In the genomic region with DNA sequence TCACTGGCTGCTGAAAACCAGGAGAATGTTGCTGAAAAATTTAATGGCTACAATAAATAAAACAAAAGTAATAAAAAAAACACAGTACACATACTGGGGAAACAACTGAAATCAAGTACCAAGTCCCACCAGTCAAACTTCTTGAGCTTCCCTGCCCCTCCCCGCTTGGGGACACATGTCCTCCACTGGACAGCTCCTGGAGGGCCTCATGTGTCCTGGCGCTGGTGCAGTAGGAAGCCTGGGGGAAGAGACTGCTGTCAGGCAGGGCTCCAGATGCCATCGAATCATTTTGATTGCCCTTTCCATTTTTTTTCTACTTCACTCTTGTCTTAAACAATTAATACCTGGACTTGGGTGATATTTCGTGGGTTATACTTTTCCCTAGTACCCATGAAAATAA, we compare ENCODE assay signal across 28 cellular contexts. TPM values are rescaled to one million over a fixed set of nuclear protein-coding genes. Genes with fewer than 3 reads are reported as not detected.
A peak's percentile ranks its signal among the peaks of the same experiment; 100 is the strongest.
DNase-seq lines count a peak whose midpoint lies in the region; ATAC-seq and TF ChIP-seq lines count a peak whose summit lies in the region.
"Had no signal": no experiment of that assay in that cellular context is flagged by ENCODE, and none has a peak within 500 bp of the region (broad histone marks: within the 10 kb centered on the region; RNA-seq: fewer than 3 reads in every experiment).

No MANE protein-coding gene starts in this region.

- H3K23ac ChIP-seq in mesenchymal stem cell (ENCODE audit: low read length in 2 of 2), result no peak overlapping the region

- H2BK5ac ChIP-seq in mesenchymal stem cell (ENCODE audit: low read depth, low read length, poor library complexity, severe bottlenecking), result no peak overlapping the region

- H4K8ac ChIP-seq in mesenchymal stem cell (ENCODE audit: low read length), result no peak overlapping the region

- H3K79me2 ChIP-seq in OCI-LY7 (ENCODE audit: insufficient read depth, low read depth, low read length) (peaks cover 93% of the 10 kb centered on the region), mammary epithelial cell (ENCODE audit: insufficient read depth, low read length) (peaks cover 100% of the 10 kb centered on the region)

- no peak overlapping the region for H2BK120ac ChIP-seq in mesenchymal stem cell (ENCODE audit: low read depth, low read length)

- intact Hi-C loops in Right ventricle myocardium superior (cut with DNase I) (no loop called here), right cardiac atrium (cut with DNase I) (no loop called here), OCI-LY7 (cut with micrococcal nuclease; ENCODE audit: unreplicated experiment) (no loop called here), mammary epithelial cell (cut with micrococcal nuclease) (no loop called here)

- H4K20me1 ChIP-seq in OCI-LY7 (ENCODE audit: insufficient read depth, low read length) (peaks cover 44% of the 10 kb centered on the region), mammary epithelial cell (ENCODE audit: insufficient read depth, low read length) (peaks cover 6% of the 10 kb centered on the region)

- H3K9me2 ChIP-seq in OCI-LY7 (ENCODE audit: insufficient read depth, low read length), result no peaks in the 10 kb centered on the region

- H2AFZ ChIP-seq in OCI-LY7 (ENCODE audit: low read length) (no peak overlapping the region), mesenchymal stem cell (ENCODE audit: low read depth, low read length) (no peak overlapping the region), mammary epithelial cell (ENCODE audit: low read depth, low read length) (no peak overlapping the region)

- H4K91ac ChIP-seq in mesenchymal stem cell (ENCODE audit: low read length), result no peak overlapping the region

- peaks cover 16% of the 10 kb centered on the region for H3K36me3 ChIP-seq in OCI-LY7 (ENCODE audit: insufficient read depth, low read length)
- H3K36me3 ChIP-seq in mesenchymal stem cell (ENCODE audit: control insufficient read depth in 1 of 2, insufficient read depth in 2 of 2, low read depth in 1 of 2, low read length in 2 of 2), result peaks cover 0 to 26% of the 10 kb centered on the region in 2 experiments
- H3K36me3 ChIP-seq in subcutaneous abdominal adipose tissue (ENCODE audit: control insufficient read depth in 5 of 5, insufficient read depth in 5 of 5, low read length in 5 of 5), result peaks cover 0 to 2% (median 0%) of the 10 kb centered on the region in 5 donors
- H3K36me3 ChIP-seq in mammary epithelial cell (ENCODE audit: insufficient read depth, low read length), result no peaks in the 10 kb centered on the region
- H3K36me3 ChIP-seq: lower lobe of right lung, Peyer's patch, SJCRH30, tibial nerve had no signal

- CTCF ChIA-PET in OCI-LY7 (lab: Charles Lee; ENCODE audit: unreplicated experiment), result interaction anchor here (0.6 kb wide), 1 partner anchor 535 kb away, joined by 4 read pairs; no protein-coding TSS in a partner anchor
- CTCF ChIA-PET in mammary epithelial cell (lab: Charles Lee; ENCODE audit: low non-redundant PET), result no interaction called here

- peaks cover 34% of the 10 kb centered on the region for H3K79me1 ChIP-seq in mesenchymal stem cell (replicated peaks; ENCODE audit: low read length, poor library complexity, severe bottlenecking)

- H3K18ac ChIP-seq in mesenchymal stem cell (ENCODE audit: low read depth in 1 of 2, low read length in 2 of 2), result no peak overlapping the region

- POLR2A ChIA-PET in OCI-LY7 (lab: Charles Lee), result interaction anchor here (0.5 kb wide), 1 partner anchor 8 kb away, joined by 4 read pairs; no protein-coding TSS in a partner anchor

- H3K4me2 ChIP-seq in OCI-LY7 (ENCODE audit: low read length) (no peak overlapping the region), mesenchymal stem cell (ENCODE audit: low read length, poor library complexity, severe bottlenecking) (no peak overlapping the region), mammary epithelial cell (ENCODE audit: insufficient read depth, low read depth, low read length) (no peak overlapping the region)

- in situ Hi-C loops in mammary epithelial cell (cut with MboI; ENCODE audit: low sequenced_read_pairs in 2 of 2), result no loop called here

- H3K4me1 ChIP-seq in right cardiac atrium (ENCODE audit: control insufficient read depth, insufficient read depth, low read length), result peaks cover 14% of the 10 kb centered on the region
- H3K4me1 ChIP-seq in OCI-LY7 (ENCODE audit: insufficient read depth, low read length, poor library complexity, severe bottlenecking), result peaks cover 44% of the 10 kb centered on the region
- H3K4me1 ChIP-seq in mesenchymal stem cell (ENCODE audit: control insufficient read depth, insufficient read depth, low read depth, low read length), result peaks cover 25% of the 10 kb centered on the region
- peaks cover 12 to 71% (median 46%) of the 10 kb centered on the region in 5 donors for H3K4me1 ChIP-seq in subcutaneous abdominal adipose tissue (ENCODE audit: control insufficient read depth in 5 of 5, insufficient read depth in 5 of 5, low read length in 5 of 5)
- H3K4me1 ChIP-seq in mammary epithelial cell (ENCODE audit: insufficient read depth, low read length), result peaks cover 20% of the 10 kb centered on the region
- H3K4me1 ChIP-seq: SJCRH30 had no signal

- dilution Hi-C loops in mammary epithelial cell (cut with HindIII; ENCODE audit: low sequenced_read_pairs), result no loop called here

- no peaks in the 10 kb centered on the region for H3K9me3 ChIP-seq in right cardiac atrium (ENCODE audit: control insufficient read depth, low read length)
- H3K9me3 ChIP-seq in OCI-LY7 (ENCODE audit: low read length), result no peaks in the 10 kb centered on the region
- H3K9me3 ChIP-seq in mesenchymal stem cell (ENCODE audit: control insufficient read depth, low read length), result no peaks in the 10 kb centered on the region
- no peaks in the 10 kb centered on the region for H3K9me3 ChIP-seq in subcutaneous abdominal adipose tissue (ENCODE audit: control insufficient read depth in 5 of 5, low read length in 5 of 5)
- H3K9me3 ChIP-seq in mammary epithelial cell (replicated peaks; ENCODE audit: insufficient read depth, low read length), result no peaks in the 10 kb centered on the region
- H3K9me3 ChIP-seq: lower lobe of right lung, Peyer's patch, SJCRH30, stomach, tibial nerve had no signal

- peak overlapping the region; percentile 47 for H3K9ac ChIP-seq in mesenchymal stem cell (ENCODE audit: low read length)
- peak overlapping the region in 1 of 5 donors; percentile 28 for H3K9ac ChIP-seq in subcutaneous abdominal adipose tissue (ENCODE audit: low read length in 5 of 5)
- H3K9ac ChIP-seq in mammary epithelial cell (ENCODE audit: insufficient read depth, low read length), result no peak overlapping the region

- H3K14ac ChIP-seq in mesenchymal stem cell (ENCODE audit: low read length in 2 of 2), result no peak overlapping the region

- no peak overlapping the region for H3K4ac ChIP-seq in mesenchymal stem cell (ENCODE audit: low read depth in 1 of 2, low read length in 2 of 2)

- no peaks in the 10 kb centered on the region for H3K27me3 ChIP-seq in right cardiac atrium (ENCODE audit: control insufficient read depth, insufficient read depth)
- H3K27me3 ChIP-seq in mesenchymal stem cell (ENCODE audit: control insufficient read depth in 1 of 2, insufficient read depth in 1 of 2, low read length in 2 of 2), result no peaks in the 10 kb centered on the region
- H3K27me3 ChIP-seq in subcutaneous abdominal adipose tissue (ENCODE audit: control insufficient read depth in 5 of 5, insufficient read depth in 4 of 5, low read length in 5 of 5), result no peaks in the 10 kb centered on the region
- no peaks in the 10 kb centered on the region for H3K27me3 ChIP-seq in mammary epithelial cell (ENCODE audit: insufficient read depth, low read length)
- H3K27me3 ChIP-seq: dorsolateral prefrontal cortex, Peyer's patch, SJCRH30, stomach, tibial nerve had no signal

- no peak overlapping the region for H2BK12ac ChIP-seq in mesenchymal stem cell (ENCODE audit: low read length in 2 of 2)

- DNase-seq in Right ventricle myocardium superior, result no peak
- DNase-seq in right cardiac atrium, result no peak
- no peak for DNase-seq in OCI-LY7 (ENCODE audit: low spot score)
- no peak for DNase-seq in mesenchymal stem cell
- DNase-seq in medulla oblongata (ENCODE audit: extremely low spot score), result no peak
- no peak for DNase-seq in mammary epithelial cell
- no peak for DNase-seq in SK-N-DZ (ENCODE audit: low spot score)
- DNase-seq: activated CD4-positive, alpha-beta memory T cell treated with anti-CD3 and anti-CD28 coated beads, Interleukin-2, amount 10 ng/mL, durations not matched to agents 7 days and 5 days; activated CD4-positive, CD25-positive, alpha-beta regulatory T cell treated with anti-CD3 and anti-CD28 coated beads, Interleukin-2, amount 50 U/mL, for 72 hours; activated CD8-positive, alpha-beta memory T cell treated with anti-CD3 and anti-CD28 coated beads, Interleukin-2, amount 50 U/mL, for 48 hours; activated effector memory CD4-positive, alpha-beta T cell treated with Interleukin-2 at 50 U/mL for 16 hours; activated naive CD8-positive, alpha-beta T cell treated with anti-CD3 and anti-CD28 coated beads, Interleukin-2, amount 50 U/mL, for 24 hours; cerebellar nuclear complex; COR-L47; DMS53; dorsolateral prefrontal cortex; IMR-90; islet precursor cell; lower lobe of right lung; NCI-H2029 treated with DMSO at 0.1 percent for 48 hours; NCI-H69; Peyer's patch; SJCRH30; stimulated activated CD8-positive, alpha-beta memory T cell treated with anti-CD3 and anti-CD28 coated beads, Interleukin-4, amount 100 ng/mL, for 48 hours; stomach had no signal

- no peak overlapping the region for H3K4me3 ChIP-seq in right cardiac atrium (ENCODE audit: low read length)
- no peak overlapping the region for H3K4me3 ChIP-seq in OCI-LY7 (ENCODE audit: low read depth, low read length, poor library complexity, severe bottlenecking)
- peak overlapping the region in 1 of 2 experiments; percentile 45 for H3K4me3 ChIP-seq in mesenchymal stem cell (ENCODE audit: insufficient read depth in 1 of 2, low read depth in 1 of 2, low read length in 2 of 2)
- peak overlapping the region in 1 of 5 donors; percentile 17 for H3K4me3 ChIP-seq in subcutaneous abdominal adipose tissue (ENCODE audit: low read depth in 1 of 5, low read length in 5 of 5)
- no peak overlapping the region for H3K4me3 ChIP-seq in mammary epithelial cell (replicated peaks in 1 of 3; ENCODE audit: insufficient read depth in 1 of 3, low read depth in 2 of 3, low read length in 3 of 3)
- H3K4me3 ChIP-seq: dorsolateral prefrontal cortex, lower lobe of right lung, Peyer's patch, SJCRH30, skin epidermis, stomach, tibial nerve had no signal

- no peak overlapping the region for H2AK5ac ChIP-seq in mesenchymal stem cell (ENCODE audit: low read length, severe bottlenecking)

- ATAC-seq in Right ventricle myocardium superior (ENCODE audit: poor library complexity) (peak; percentile 45), right cardiac atrium (no peak)
- ATAC-seq: activated naive CD8-positive, alpha-beta T cell treated with anti-CD3 and anti-CD28 coated beads, Interleukin-2, amount 50 U/mL, for 24 hours; lower lobe of right lung had no signal

- H2BK15ac ChIP-seq in mesenchymal stem cell (ENCODE audit: low read depth, poor library complexity, severe bottlenecking), result no peak overlapping the region

- H3K27ac ChIP-seq in right cardiac atrium (ENCODE audit: low read length) (no peak overlapping the region), OCI-LY7 (ENCODE audit: low read depth, low read length, poor library complexity, severe bottlenecking) (peak overlapping the region; percentile 20), mesenchymal stem cell (ENCODE audit: low read length, poor library complexity, severe bottlenecking) (no peak overlapping the region), subcutaneous abdominal adipose tissue (ENCODE audit: low read depth, low read length) (peak overlapping the region; percentile 60), mammary epithelial cell (ENCODE audit: insufficient read depth, low read depth, low read length) (no peak overlapping the region)
- H3K27ac ChIP-seq: lower lobe of right lung, SJCRH30, tibial nerve had no signal

- BruUV-seq in OCI-LY7 (replicated peaks; lab: Mats Ljungman, UMichigan) (no TSS peak), mammary epithelial cell (replicated peaks; lab: Mats Ljungman, UMichigan) (no TSS peak)

- no peak for TF ChIP-seq CTCF in OCI-LY7 (conservative IDR thresholded peaks at IDR 0.05; ENCODE audit: low read length)
- no peak for TF ChIP-seq CTCF in mammary epithelial cell (conservative IDR thresholded peaks at IDR 0.05 in 1 of 2, IDR thresholded peaks at IDR 0.05 in 1 of 2; ENCODE audit: extremely low read depth in 1 of 2, insufficient read depth in 1 of 2, low read depth in 1 of 2, low read length in 2 of 2)

- WGBS in right cardiac atrium, result 45% methylated on average over 4 of the region's 4 CpGs
- 86% methylated on average over 4 of the region's 4 CpGs for WGBS in mesenchymal stem cell
- 65% methylated on average over 4 of the region's 4 CpGs for WGBS in mammary epithelial cell (ENCODE audit: low coverage, missing lambda C conversion rate)

RNA-seq across cellular contexts. Expression of a gene that starts 26.6 kb away (rescaled TPM):
- total RNA-seq in Right ventricle myocardium superior (20.8 TPM), right cardiac atrium (10 to 100 TPM; 21.0 to 26.6 (median 25.8) TPM), OCI-LY7 (2022) (37.2 and 41.2 TPM in 2 replicates), mammary epithelial cell (10 to 100 TPM; 50.8 to 67.2 TPM)
- polyA plus RNA-seq in right cardiac atrium (21.3 TPM), mammary epithelial cell (48.6 TPM)
- total RNA-seq in OCI-LY7 (2014; rRNA removed; shearing (Covaris generic)), result 17.3 and 21.1 TPM in 2 replicates
- 65.2 TPM for polyA plus RNA-seq in mesenchymal stem cell (2013, experiment 1 of 2)
- polyA plus RNA-seq in mesenchymal stem cell (2013, experiment 2 of 2), result 65.7 TPM
- 87.8 TPM for polyA minus RNA-seq in mammary epithelial cell
- polyA plus RNA-seq in SK-N-DZ (2014; cell fraction: cytosol; rRNA removed), result 16.9 and 29.6 TPM in 2 replicates
- polyA plus RNA-seq in SK-N-DZ (2014; cell fraction: nucleus; rRNA removed), result 12.1 and 13.0 TPM in 2 replicates

RNA-seq across cellular contexts. Expression of a gene that starts 29.2 kb away (rescaled TPM):
- total RNA-seq in Right ventricle myocardium superior, result 3.9 TPM
- 1 to 10 TPM; 5.3 to 6.1 (median 5.6) TPM for total RNA-seq in right cardiac atrium
- 4.5 TPM for polyA plus RNA-seq in right cardiac atrium
- total RNA-seq in OCI-LY7 (2014; rRNA removed; shearing (Covaris generic)), result 17.2 and 19.4 TPM in 2 replicates
- total RNA-seq in OCI-LY7 (2022), result 26.8 and 27.1 TPM in 2 replicates
- polyA plus RNA-seq in mesenchymal stem cell (2013, experiment 1 of 2), result 4.5 TPM
- 4.4 TPM for polyA plus RNA-seq in mesenchymal stem cell (2013, experiment 2 of 2)
- total RNA-seq in mammary epithelial cell, result 10 to 100 TPM in 1 of 2 donors, 1 to 10 TPM in 1; 8.8 to 10.9 TPM
- polyA plus RNA-seq in mammary epithelial cell, result 6.4 TPM
- 4.6 TPM for polyA minus RNA-seq in mammary epithelial cell
- polyA plus RNA-seq in SK-N-DZ (2014; cell fraction: cytosol; rRNA removed), result 3.8 and 4.8 TPM in 2 replicates
- 4.6 and 5.2 TPM in 2 replicates for polyA plus RNA-seq in SK-N-DZ (2014; cell fraction: nucleus; rRNA removed)

RNA-seq across cellular contexts. Expression of a gene that starts 56.6 kb away (rescaled TPM):
- total RNA-seq in Right ventricle myocardium superior (19.7 TPM), right cardiac atrium (10 to 100 TPM; 20.7 to 25.8 (median 20.9) TPM), OCI-LY7 (2022) (87.1 and 87.2 TPM in 2 replicates), mammary epithelial cell (10 to 100 TPM in 1 of 2 donors, 1 to 10 TPM in 1; 5.7 to 49.6 TPM)
- polyA plus RNA-seq in right cardiac atrium (15.6 TPM), mammary epithelial cell (9.3 TPM)
- total RNA-seq in OCI-LY7 (2014; rRNA removed; shearing (Covaris generic)), result 14.6 and 15.6 TPM in 2 replicates
- polyA plus RNA-seq in mesenchymal stem cell (2013, experiment 1 of 2), result 21.5 TPM
- 20.3 TPM for polyA plus RNA-seq in mesenchymal stem cell (2013, experiment 2 of 2)
- 15.5 TPM for polyA minus RNA-seq in mammary epithelial cell
- polyA plus RNA-seq in SK-N-DZ (2014; cell fraction: cytosol; rRNA removed), result 12.0 and 13.6 TPM in 2 replicates
- polyA plus RNA-seq in SK-N-DZ (2014; cell fraction: nucleus; rRNA removed), result 28.7 and 30.1 TPM in 2 replicates

Comparison
In these comparisons a context has a peak if more than half of its experiments do, and no peak if none do; other contexts are left out.
1. H3K27ac ChIP-seq: peak in OCI-LY7 (single experiment) and subcutaneous abdominal adipose tissue (single experiment); none in right cardiac atrium (single experiment), mesenchymal stem cell (single experiment) and mammary epithelial cell (single experiment).